In genomic region chr5:72320022-72320898, GRCh38 we compare ENCODE assay signal across 8 cellular contexts. TPM values are rescaled to one million over a fixed set of nuclear protein-coding genes. Genes with fewer than 3 reads are reported as not detected.
A peak's percentile ranks its signal among the peaks of the same experiment; 100 is the strongest.
DNase-seq lines count a peak whose midpoint lies in the region; ATAC-seq and TF ChIP-seq lines count a peak whose summit lies in the region.

MRPS27 (minus strand) TSS chr5:72320240; CDS start chr5:72320221, 19 bp downstream.
PTCD2 (plus strand) TSS chr5:72320373; CDS start chr5:72320383, 10 bp downstream.

- H2BK20ac ChIP-seq in IMR-90 (ENCODE audit: low read depth, low read length), result no peak within 1 kb of the TSS

- H3K27me3 ChIP-seq in IMR-90 (ENCODE audit: control insufficient read depth, insufficient read depth, low read length), result no peaks in the 10 kb centered on the region
- no peaks in the 10 kb centered on the region for H3K27me3 ChIP-seq in mononuclear cell (ENCODE audit: insufficient read depth, low read length)

- H2AFZ ChIP-seq in IMR-90 (replicated peaks; ENCODE audit: low read length, poor library complexity) (peak within 1 kb of the TSS; percentile 96), OCI-LY7 (ENCODE audit: low read length) (peak within 1 kb of the TSS; percentile 81)

- peak within 1 kb of the TSS; percentile 84 for H3K27ac ChIP-seq in IMR-90 (ENCODE audit: insufficient read depth, low read length)
- peak within 1 kb of the TSS; percentile 63 for H3K27ac ChIP-seq in OCI-LY7 (ENCODE audit: low read depth, low read length, poor library complexity, severe bottlenecking)

- DNase-seq in DMS153 (lab: John Stamatoyannopoulos, UW), result peak; percentile 89
- DNase-seq in IMR-90, result peak; percentile 99
- peak; percentile 99 for DNase-seq in OCI-LY7 (ENCODE audit: low spot score)
- peak; percentile 92 for DNase-seq in activated T-cell treated with anti-CD3 and anti-CD28 coated beads for 24 hours (ENCODE audit: low read depth)
- DNase-seq in epithelial cell of esophagus (ENCODE audit: low read depth), result peak; percentile 99
- DNase-seq in stimulated activated CD8-positive, alpha-beta memory T cell treated with anti-CD3 and anti-CD28 coated beads, Interleukin-4, amount 100 ng/mL, for 1 hour (ENCODE audit: low read depth in 2 of 2, low spot score in 1 of 2), result peak; percentile 74 to 87

- H3K9me2 ChIP-seq in OCI-LY7 (ENCODE audit: insufficient read depth, low read length), result no peaks in the 10 kb centered on the region

- peaks cover 17 to 53% of the 10 kb centered on the region in 2 experiments for H3K79me1 ChIP-seq in IMR-90 (ENCODE audit: low read depth in 1 of 2, low read length in 2 of 2)

- in situ Hi-C loops in IMR-90 (cut with MboI; ENCODE audit: low sequenced_read_pairs), result loop anchor here (25.0 kb wide), 1 partner anchor 733 kb away; the partner anchor contains the start of gene MCCC2

- H4K91ac ChIP-seq in IMR-90 (ENCODE audit: insufficient read depth, low read depth, low read length), result peak within 1 kb of the TSS; percentile 90

- peak within 1 kb of the TSS; percentile 89 for H3K4me2 ChIP-seq in IMR-90 (ENCODE audit: low read depth, low read length)
- H3K4me2 ChIP-seq in OCI-LY7 (ENCODE audit: low read length), result peak within 1 kb of the TSS; percentile 90

- H3K9me1 ChIP-seq in IMR-90 (ENCODE audit: insufficient read depth, low read length), result peaks cover 7% of the 10 kb centered on the region

- H4K8ac ChIP-seq in IMR-90 (ENCODE audit: low read depth in 2 of 2, low read length in 2 of 2), result peak within 1 kb of the TSS; percentile 92 to 97

- no peaks in the 10 kb centered on the region for H3K9me3 ChIP-seq in IMR-90 (ENCODE audit: control insufficient read depth, insufficient read depth, low read length)
- no peaks in the 10 kb centered on the region for H3K9me3 ChIP-seq in OCI-LY7 (ENCODE audit: low read length)
- no peaks in the 10 kb centered on the region for H3K9me3 ChIP-seq in mononuclear cell (ENCODE audit: low read depth, low read length)

- peak within 1 kb of the TSS; percentile 63 for H4K5ac ChIP-seq in IMR-90 (ENCODE audit: low read depth, low read length)

- H3K4me1 ChIP-seq in IMR-90 (ENCODE audit: control insufficient read depth, insufficient read depth, low read length) (peaks cover 2% of the 10 kb centered on the region), OCI-LY7 (ENCODE audit: insufficient read depth, low read length, poor library complexity, severe bottlenecking) (peaks cover 33% of the 10 kb centered on the region), mononuclear cell (ENCODE audit: insufficient read depth, low read length) (peaks cover 15% of the 10 kb centered on the region)

- POLR2A ChIA-PET in IMR-90 (lab: Charles Lee; ENCODE audit: unreplicated experiment) (interaction anchor here (0.6 to 0.9 kb wide), 3 partner anchors 12 to 304 kb away, joined by 3 to 5 read pairs (median 4); no protein-coding TSS in a partner anchor), OCI-LY7 (lab: Charles Lee) (interaction anchor here (0.6 to 7.8 kb wide), 7 partner anchors 15 to 530 kb away, joined by 3 to 78 read pairs (median 6); no protein-coding TSS in a partner anchor)

- intact Hi-C loops in IMR-90 (cut with micrococcal nuclease) (loop anchor here (2.0 kb wide), 1 partner anchor 205 kb away; no protein-coding TSS in a partner anchor), OCI-LY7 (cut with micrococcal nuclease; ENCODE audit: unreplicated experiment) (loop anchor here (1.0 kb wide), 1 partner anchor 12 kb away; no protein-coding TSS in a partner anchor)

- peak; percentile 74 for TF ChIP-seq POLR2A in IMR-90 (IDR thresholded peaks at IDR 0.05; ENCODE audit: low read depth, low read length)

- 0 out of 3 replicates have a peak within 1 kb of the TSS, but pooled peaks have one; percentile 17 for H2BK15ac ChIP-seq in IMR-90 (ENCODE audit: low read depth, low read length)

- TF ChIP-seq RAD21 in IMR-90 (IDR thresholded peaks at IDR 0.05; ENCODE audit: low read length), result 0 out of 2 replicates have a peak, but pooled peaks have one; percentile 0

- peak within 1 kb of the TSS; percentile 89 for H2AK5ac ChIP-seq in IMR-90 (ENCODE audit: low read depth, low read length)

- 1% methylated on average over 28 of the region's 51 CpGs; no CpG with 5 or more reads in 1 of the 2 experiments for WGBS in IMR-90 (ENCODE audit: extremely low coverage in 2 of 2, insufficient read length in 1 of 2), 2 experiments

- H3K9ac ChIP-seq in IMR-90 (ENCODE audit: low read depth, low read length), result peak within 1 kb of the TSS; percentile 88

- peak within 1 kb of the TSS; percentile 87 for H3K56ac ChIP-seq in IMR-90 (ENCODE audit: extremely low read depth, insufficient read depth, low read length)

- H3K23ac ChIP-seq in IMR-90 (ENCODE audit: low read depth, low read length), result peak within 1 kb of the TSS; percentile 93; the same call in 1 of the 2 replicates

- peak within 1 kb of the TSS; percentile 73 for H2BK5ac ChIP-seq in IMR-90 (ENCODE audit: low read depth, low read length, poor library complexity, severe bottlenecking)

- peak within 1 kb of the TSS; percentile 93 for H3K14ac ChIP-seq in IMR-90 (replicated peaks; ENCODE audit: low read depth, low read length)

- peaks cover 51% of the 10 kb centered on the region for H3K79me2 ChIP-seq in OCI-LY7 (ENCODE audit: insufficient read depth, low read depth, low read length)

- ATAC-seq in GM21528 (IDR thresholded peaks at IDR 0.05; ENCODE audit: low FRiP score, unreplicated experiment), result peak; percentile 96
- peak; percentile 99 for ATAC-seq in IMR-90 (ENCODE audit: low read depth)

- H3K18ac ChIP-seq in IMR-90 (ENCODE audit: low read depth, low read length), result 0 out of 2 replicates have a peak within 1 kb of the TSS, but pooled peaks have one; percentile 16

- CTCF ChIA-PET in IMR-90 (lab: Yijun Ruan, JAX), result no interaction called here
- CTCF ChIA-PET in OCI-LY7 (lab: Charles Lee; ENCODE audit: unreplicated experiment), result interaction anchor here (0.6 kb wide), 1 partner anchor 16 kb away, joined by 3 read pairs; no protein-coding TSS in a partner anchor

- peak within 1 kb of the TSS; percentile 57; the same call in 1 of the 2 replicates for H2BK120ac ChIP-seq in IMR-90 (ENCODE audit: low read depth, low read length)

- dilution Hi-C loops in IMR-90 (cut with HindIII; ENCODE audit: low sequenced_read_pairs, unreplicated experiment), result no loop called here

- H3K36me3 ChIP-seq in IMR-90 (ENCODE audit: control insufficient read depth, insufficient read depth, low read length) (no peaks in the 10 kb centered on the region), OCI-LY7 (ENCODE audit: insufficient read depth, low read length) (peaks cover 53% of the 10 kb centered on the region)

- H4K20me1 ChIP-seq in IMR-90 (ENCODE audit: insufficient read depth, low read length) (no peaks in the 10 kb centered on the region), OCI-LY7 (ENCODE audit: insufficient read depth, low read length) (no peaks in the 10 kb centered on the region)

- TF ChIP-seq CTCF in IMR-90 (conservative IDR thresholded peaks at IDR 0.05; ENCODE audit: low read depth, low read length), result 0 out of 2 replicates have a peak, but pooled peaks have one; percentile 3
- peak; percentile 67 for TF ChIP-seq CTCF in OCI-LY7 (conservative IDR thresholded peaks at IDR 0.05; ENCODE audit: low read length)
- no peak for TF ChIP-seq CTCF in epithelial cell of esophagus (IDR thresholded peaks at IDR 0.05; ENCODE audit: insufficient read depth, low read depth, low read length, missing control alignments)

- H3K4ac ChIP-seq in IMR-90 (ENCODE audit: low read depth, low read length), result peak within 1 kb of the TSS; percentile 88

- H3K4me3 ChIP-seq in IMR-90 (ENCODE audit: insufficient read depth, low read depth, low read length) (peak within 1 kb of the TSS; percentile 72), OCI-LY7 (ENCODE audit: low read depth, low read length, poor library complexity, severe bottlenecking) (peak within 1 kb of the TSS; percentile 89), epithelial cell of esophagus (ENCODE audit: low read length) (peak within 1 kb of the TSS; percentile 98), mononuclear cell (ENCODE audit: low read length) (peak within 1 kb of the TSS; percentile 64)

- BruUV-seq in IMR-90 (replicated peaks; lab: Mats Ljungman, UMichigan) (no TSS peak), OCI-LY7 (replicated peaks; lab: Mats Ljungman, UMichigan) (no TSS peak)

- peak within 1 kb of the TSS; percentile 85 for H2AK9ac ChIP-seq in IMR-90 (replicated peaks; ENCODE audit: low read depth, low read length, poor library complexity)

TF ChIP-seq in IMR-90, 13 proteins besides CTCF, POLR2A, EP300 and RAD21 (continues in another document):
- TF ChIP-seq RCOR1 (IDR thresholded peaks at IDR 0.05; ENCODE audit: insufficient replicate concordance, low read length) (no peak), CEBPB (IDR thresholded peaks at IDR 0.05; ENCODE audit: low read depth, low read length) (no peak), MXI1 (IDR thresholded peaks at IDR 0.05; ENCODE audit: borderline replicate concordance, low read depth, low read length) (peak; percentile 88), NFE2L2 (IDR thresholded peaks at IDR 0.05; ENCODE audit: low read depth, low read length) (no peak), USF2 (IDR thresholded peaks at IDR 0.05; ENCODE audit: low read depth, low read length) (no peak)

RNA-seq across cellular contexts. Expression of gene MRPS27, which starts in this region (rescaled TPM):
- 80.3 and 90.5 TPM in 2 replicates for total RNA-seq in IMR-90 (2012; rRNA removed)
- polyA plus RNA-seq in IMR-90 (2012; rRNA removed), result 38.7 and 46.9 TPM in 2 replicates
- 21.4 and 34.8 TPM in 2 replicates for polyA plus RNA-seq in IMR-90 (2012; cell fraction: cytosol; rRNA removed)
- polyA plus RNA-seq in IMR-90 (2012; cell fraction: nucleus; rRNA removed; ENCODE audit: low replicate concordance), result 20.3 and 37.8 TPM in 2 replicates
- total RNA-seq in OCI-LY7 (2014; rRNA removed; shearing (Covaris generic)), result 54.1 and 62.6 TPM in 2 replicates
- total RNA-seq in OCI-LY7 (2022), result 70.9 and 74.6 TPM in 2 replicates
- 45.1 TPM for total RNA-seq in mononuclear cell

RNA-seq across cellular contexts. Expression of gene PTCD2, which starts in this region (rescaled TPM):
- total RNA-seq in IMR-90 (2012; rRNA removed) (9.9 and 10.0 TPM in 2 replicates), OCI-LY7 (2022) (15.5 and 17.9 TPM in 2 replicates), mononuclear cell (3.7 TPM)
- 5.2 and 6.5 TPM in 2 replicates for polyA plus RNA-seq in IMR-90 (2012; rRNA removed)
- polyA plus RNA-seq in IMR-90 (2012; cell fraction: cytosol; rRNA removed), result 1.6 and 2.2 TPM in 2 replicates
- 3.1 and 8.4 TPM in 2 replicates for polyA plus RNA-seq in IMR-90 (2012; cell fraction: nucleus; rRNA removed; ENCODE audit: low replicate concordance)
- total RNA-seq in OCI-LY7 (2014; rRNA removed; shearing (Covaris generic)), result 11.7 and 14.1 TPM in 2 replicates

Comparison
In these comparisons a context has a peak if more than half of its experiments do, and no peak if none do; other contexts are left out.
1. Peak in every context shown above with its lines: DNase-seq, ATAC-seq, H3K4me3 ChIP-seq and H3K27ac ChIP-seq.